20 cellular contexts compared by ENCODE assay signal in genomic region chr4:3031357-3032064, GRCh38. TPM values are rescaled to one million over a fixed set of nuclear protein-coding genes. Genes with fewer than 3 reads are reported as not detected.
DNase-seq lines count a peak whose midpoint lies in the region; ATAC-seq, FAIRE-seq and TF ChIP-seq lines count a peak whose summit lies in the region.
"Had no signal": no experiment of that assay in that cellular context is flagged by ENCODE, and none has a peak within 500 bp of the region (broad histone marks: within the 10 kb centered on the region; RNA-seq: fewer than 3 reads in every experiment).

No MANE protein-coding gene starts in this region.

- TF ChIP-seq CTCF in SK-N-SH (IDR thresholded peaks at IDR 0.05) (no peak), kidney (IDR thresholded peaks at IDR 0.05; ENCODE audit: borderline replicate concordance, extremely low read depth, insufficient read depth) (no peak), prostate gland (IDR thresholded peaks at IDR 0.05) (no peak)

- no peak overlapping the region for H2AFZ ChIP-seq in SK-N-SH (ENCODE audit: low read depth)
- H2AFZ ChIP-seq: parathyroid adenoma had no signal

- H3K79me2 ChIP-seq in SK-N-SH (ENCODE audit: insufficient read depth): no peaks in the 10 kb centered on the region
- H3K79me2 ChIP-seq: parathyroid adenoma had no signal

- no peak for ATAC-seq in GM18498 (IDR thresholded peaks at IDR 0.05; ENCODE audit: unreplicated experiment)
- ATAC-seq: activated CD8-positive, alpha-beta T cell treated with anti-CD3 and anti-CD28 coated beads, Interleukin-2, amount 10 ng/mL, durations not matched to agents 7 days and 5 days; WTC11 had no signal

- TF ChIP-seq POLR2A in prostate gland (IDR thresholded peaks at IDR 0.05): no peak

- no peak overlapping the region for H3K4me2 ChIP-seq in SK-N-SH

- no peaks in the 10 kb centered on the region for H3K9me2 ChIP-seq in SK-N-SH

- TF ChIP-seq EP300 in SK-N-SH (IDR thresholded peaks at IDR 0.05; ENCODE audit: borderline replicate concordance in 1 of 2, low read depth in 1 of 2, low read length in 1 of 2): no peak

- no peak for FAIRE-seq in kidney (lab: Jason Lieb, UNC)
- FAIRE-seq: G401.6 had no signal

- H3K27me3 ChIP-seq in SK-N-SH (ENCODE audit: insufficient read depth) (no peaks in the 10 kb centered on the region), prostate gland (replicated peaks; ENCODE audit: insufficient read depth) (no peaks in the 10 kb centered on the region)
- H3K27me3 ChIP-seq: heart left ventricle had no signal

- 58% methylated on average over 11 of the region's 12 CpGs for WGBS in SK-N-SH (ENCODE audit: low lambda C conversion rate)
- 45% methylated on average over 12 of the region's 12 CpGs for WGBS in prostate gland

- no peak overlapping the region for H3K27ac ChIP-seq in SK-N-SH (ENCODE audit: low read depth in 2 of 2, low read length in 1 of 2)
- no peak overlapping the region for H3K27ac ChIP-seq in kidney (ENCODE audit: low read depth in 2 of 2, low read length in 2 of 2)
- H3K27ac ChIP-seq in prostate gland: no peak overlapping the region
- H3K27ac ChIP-seq: heart left ventricle, parathyroid adenoma had no signal

- CTCF ChIA-PET in SK-N-SH (lab: Yijun Ruan, JAX): interaction anchor here (0.9 to 3.5 kb wide), 4 partner anchors 9 to 53 kb away, joined by 3 to 16 read pairs (median 11); no protein-coding TSS in a partner anchor

- TF ChIP-seq RAD21 in SK-N-SH (IDR thresholded peaks at IDR 0.05; ENCODE audit: low read length): no peak

- H3K36me3 ChIP-seq in SK-N-SH (replicated peaks in 1 of 2; ENCODE audit: control insufficient read depth in 1 of 2, insufficient read depth in 2 of 2, low read length in 1 of 2) (no peaks in the 10 kb centered on the region), kidney (ENCODE audit: control insufficient read depth in 1 of 2, insufficient read depth in 2 of 2, low read length in 2 of 2) (no peaks in the 10 kb centered on the region), prostate gland (no peaks in the 10 kb centered on the region)

- POLR2A ChIA-PET in SK-N-SH (lab: Yijun Ruan, JAX): interaction anchor here (0.6 kb wide), 1 partner anchor 68 kb away, joined by 3 read pairs; the partner anchor contains the start of genes GRK4 and NOP14

- H3K9ac ChIP-seq in SK-N-SH (no peak overlapping the region), kidney (ENCODE audit: low read length in 2 of 2) (no peak overlapping the region)
- H3K9ac ChIP-seq: parathyroid adenoma had no signal

- DNase-seq in M059J (ENCODE audit: low read depth) (peak; percentile 43), SK-N-SH (peak; percentile 53), kidney (peak; percentile 92), prostate gland (ENCODE audit: low spot score) (peak; percentile 75), NCI-H2171 treated with DMSO at 0.1 percent for 48 hours (lab: John Stamatoyannopoulos, UW) (no peak), DMS153 (lab: John Stamatoyannopoulos, UW) (no peak), NCI-H526 treated with DMSO at 0.1 percent for 48 hours (lab: John Stamatoyannopoulos, UW) (no peak)
- DNase-seq: activated CD8-positive, alpha-beta T cell treated with anti-CD3 and anti-CD28 coated beads, Interleukin-2, amount 10 ng/mL, durations not matched to agents 7 days and 5 days; NK-92 treated with Interleukin-12 subunit alpha and Interleukin-12 subunit beta, amount 100 ng/mL, for 24 hours had no signal

- H3K4me1 ChIP-seq in SK-N-SH (ENCODE audit: control insufficient read depth in 1 of 2, insufficient read depth in 2 of 2, low read depth in 1 of 2, low read length in 1 of 2): peaks cover 0 to 11% of the 10 kb centered on the region in 2 experiments; a peak in 1 of 4 replicates
- no peaks in the 10 kb centered on the region for H3K4me1 ChIP-seq in kidney (ENCODE audit: control insufficient read depth in 1 of 2, insufficient read depth in 1 of 2, low read depth in 1 of 2, low read length in 2 of 2)
- no peaks in the 10 kb centered on the region for H3K4me1 ChIP-seq in prostate gland (replicated peaks)
- H3K4me1 ChIP-seq: heart left ventricle, parathyroid adenoma had no signal

- no peak overlapping the region for H3K4me3 ChIP-seq in SK-N-SH (ENCODE audit: low read depth in 2 of 2, low read length in 1 of 2)
- no peak overlapping the region for H3K4me3 ChIP-seq in kidney (ENCODE audit: low read length in 2 of 2)
- no peak overlapping the region for H3K4me3 ChIP-seq in prostate gland
- H3K4me3 ChIP-seq: heart left ventricle had no signal

- intact Hi-C loops in kidney (cut with DNase I) (no loop called here), prostate gland (cut with DNase I) (no loop called here)

- H4K20me1 ChIP-seq in SK-N-SH (ENCODE audit: insufficient read depth): no peaks in the 10 kb centered on the region

- H3F3A ChIP-seq in SK-N-SH (replicated peaks; ENCODE audit: insufficient read depth): no peaks in the 10 kb centered on the region

- no peaks in the 10 kb centered on the region for H3K9me3 ChIP-seq in SK-N-SH
- no peaks in the 10 kb centered on the region for H3K9me3 ChIP-seq in kidney (ENCODE audit: control insufficient read depth in 1 of 2, low read length in 2 of 2)
- H3K9me3 ChIP-seq in prostate gland: no peaks in the 10 kb centered on the region
- H3K9me3 ChIP-seq: heart left ventricle had no signal

TF ChIP-seq in SK-N-SH, 30 proteins besides CTCF, POLR2A, EP300 and RAD21:
- TF ChIP-seq JUND (IDR thresholded peaks at IDR 0.05) (no peak), USF2 (IDR thresholded peaks at IDR 0.05; ENCODE audit: borderline replicate concordance, low read depth, low read length) (no peak), RFX5 (IDR thresholded peaks at IDR 0.05; ENCODE audit: low read length) (no peak), ZBTB33 (IDR thresholded peaks at IDR 0.05; ENCODE audit: borderline replicate concordance, low read depth) (no peak)

RNA-seq across cellular contexts. Expression of gene HTT-AS, which starts 42.8 kb away (rescaled TPM):
- total RNA-seq in M059J (2014; rRNA removed; shearing (Covaris generic)): not detected in 2 replicates
- polyA plus RNA-seq in SK-N-SH (2012; rRNA removed) (not detected in 2 replicates), kidney (ENCODE audit: insufficient read depth, low read depth, low replicate concordance) (not detected)
- not detected in 2 replicates for polyA plus RNA-seq in SK-N-SH (2012; cell fraction: cytosol; rRNA removed)
- not detected in 2 replicates for polyA plus RNA-seq in SK-N-SH (2012; cell fraction: nucleus; rRNA removed)
- total RNA-seq in kidney (not detected), prostate gland (not detected)
- total RNA-seq: activated CD8-positive, alpha-beta T cell treated with anti-CD3 and anti-CD28 coated beads, Interleukin-2, amount 10 ng/mL, durations not matched to agents 7 days and 5 days; activated T-helper 1 cell treated with anti-CD3 and anti-CD28 coated beads, Interleukin-12 subunit alpha, Interleukin-12 subunit beta, Interleukin-2, Interleukin-4 antibody, amounts not matched to agents 30 ng/mL and 10 ng/mL and 1 ng/mL, durations not matched to agents 14 hours and 24 hours and 36 hours; bronchial epithelial cell; fibroblast of lung; heart left ventricle; kidney epithelial cell; T-helper 1 cell treated with Interleukin-12 subunit alpha and Interleukin-12 subunit beta and Interleukin-4 antibody, amounts not matched to agents 30 ng/mL and 1 ng/mL, for 36 hours; WTC11 had no signal
- polyA plus RNA-seq: fibroblast of lung, heart left ventricle, thymus had no signal

RNA-seq across cellular contexts. Expression of gene HTT, which starts 43.0 kb away (rescaled TPM):
- 14.2 and 46.2 TPM in 2 replicates for total RNA-seq in M059J (2014; rRNA removed; shearing (Covaris generic))
- polyA plus RNA-seq in SK-N-SH (2012; rRNA removed) (11.3 and 13.1 TPM in 2 replicates), kidney (ENCODE audit: insufficient read depth, low read depth, low replicate concordance) (7.2 TPM)
- polyA plus RNA-seq in SK-N-SH (2012; cell fraction: cytosol; rRNA removed): 7.8 and 9.4 TPM in 2 replicates
- polyA plus RNA-seq in SK-N-SH (2012; cell fraction: nucleus; rRNA removed): 35.2 and 36.2 TPM in 2 replicates
- total RNA-seq in kidney (64.0 TPM), prostate gland (10 to 100 TPM; 37.8 to 97.8 TPM)

Comparison
In these comparisons a context has a peak if more than half of its experiments do, and no peak if none do; other contexts are left out.
1. DNase-seq: peak in M059J (single experiment), SK-N-SH (single experiment), kidney (single experiment) and prostate gland (single experiment); none in NCI-H2171 treated with DMSO at 0.1 percent for 48 hours (single experiment), DMS153 (single experiment) and NCI-H526 treated with DMSO at 0.1 percent for 48 hours (single experiment).